ENCODE assay signal across 8 cellular contexts in the genomic region with DNA sequence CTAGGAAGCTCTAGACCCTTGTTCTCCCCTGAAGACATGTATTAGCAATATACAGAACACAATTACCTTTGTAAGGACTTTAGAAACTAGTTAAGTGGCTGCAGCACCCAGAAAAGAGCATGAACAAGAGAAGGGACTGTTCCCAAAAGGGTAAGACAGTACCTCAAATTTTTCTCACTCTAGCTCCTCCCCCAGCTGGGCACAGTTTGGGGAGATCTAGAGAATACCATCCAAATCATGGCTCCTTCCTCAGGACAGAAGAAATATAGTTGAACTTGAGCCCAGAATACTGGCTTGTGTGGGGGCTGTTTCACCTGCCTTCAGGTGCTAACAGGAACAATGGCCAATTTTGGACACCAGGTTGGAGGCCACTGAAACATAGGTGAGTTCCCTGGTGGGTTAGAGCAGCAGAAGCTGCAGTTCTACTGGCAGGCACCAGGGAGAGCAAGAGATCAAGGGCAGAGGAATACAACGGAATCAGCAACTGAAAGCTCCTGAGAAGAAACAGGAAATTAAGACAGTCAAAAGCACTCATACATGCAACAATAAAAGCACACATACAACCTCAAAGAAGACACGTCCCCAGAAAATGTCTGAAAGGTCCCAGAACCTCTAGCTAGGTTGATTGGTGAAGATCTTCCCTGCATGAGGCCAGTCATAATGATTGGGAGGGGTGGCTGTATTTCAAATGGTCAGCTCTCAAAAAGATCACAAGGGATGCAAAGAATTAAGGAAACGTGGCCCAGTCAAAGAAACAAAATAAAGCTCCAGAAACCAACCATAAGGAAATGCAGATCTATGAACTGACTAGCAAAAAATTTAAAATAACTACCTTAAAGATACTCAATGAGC.
DNase-seq lines count a peak whose midpoint lies in the region; ATAC-seq and TF ChIP-seq lines count a peak whose summit lies in the region.

No MANE protein-coding gene starts in this region.

- CTCF ChIA-PET in PC-3 (lab: Charles Lee): interaction anchor here (0.5 to 1.5 kb wide), 7 partner anchors 19 to 428 kb away, joined by 3 to 7 read pairs (median 5); no protein-coding TSS in a partner anchor

- intact Hi-C loops in PC-3 (cut with micrococcal nuclease): loop anchor here (1.0 to 2.0 kb wide), 2 partner anchors 37 to 159 kb away; partner anchors contain the start of gene PDE12

- no peaks in the 10 kb centered on the region for H4K20me1 ChIP-seq in PC-3 (ENCODE audit: low read length)

- H3K27me3 Mint-ChIP-seq in progenitor cell of endocrine pancreas: peaks cover 1% of the 10 kb centered on the region

- H3K4me3 Mint-ChIP-seq in progenitor cell of endocrine pancreas (ENCODE audit: low read depth): no peak overlapping the region

- ATAC-seq in GM19043 (IDR thresholded peaks at IDR 0.05; ENCODE audit: low read depth, unreplicated experiment) (peak; percentile 92), HG03175 (IDR thresholded peaks at IDR 0.05; ENCODE audit: unreplicated experiment) (peak; percentile 98), PC-3 (peak; percentile 99)

- no peak overlapping the region for H3K4me3 ChIP-seq in PC-3 (ENCODE audit: low read length)
- no peak overlapping the region for H3K4me3 ChIP-seq in fibroblast of pulmonary artery (replicated peaks; ENCODE audit: low read depth, low read length)

- H3K9me2 ChIP-seq in PC-3 (replicated peaks; ENCODE audit: low read length): no peaks in the 10 kb centered on the region

- H2AFZ ChIP-seq in PC-3 (ENCODE audit: low read length): peak overlapping the region; percentile 67

- H3K4me1 ChIP-seq in PC-3 (ENCODE audit: insufficient read depth, low read length): no peaks in the 10 kb centered on the region

- peaks cover 17% of the 10 kb centered on the region for H3K9me3 Mint-ChIP-seq in progenitor cell of endocrine pancreas (ENCODE audit: low read depth)

- no peaks in the 10 kb centered on the region for H3K79me2 ChIP-seq in PC-3 (ENCODE audit: low read length)

- H3K4me2 ChIP-seq in PC-3 (ENCODE audit: low read length): peak overlapping the region; percentile 45

- no peak overlapping the region for H3K27ac ChIP-seq in PC-3 (ENCODE audit: low read length)

- peaks cover 3% of the 10 kb centered on the region for H3K4me1 Mint-ChIP-seq in progenitor cell of endocrine pancreas (ENCODE audit: low read depth)

- no peak overlapping the region for H3K9ac ChIP-seq in PC-3 (ENCODE audit: low read length)

- BruUV-seq in PC-3 (replicated peaks; lab: Mats Ljungman, UMichigan): no TSS peak

- H3K27ac Mint-ChIP-seq in progenitor cell of endocrine pancreas: no peak overlapping the region

- peaks cover 3% of the 10 kb centered on the region for H3K36me3 Mint-ChIP-seq in progenitor cell of endocrine pancreas (ENCODE audit: insufficient read depth)

- DNase-seq in COLO829 (ENCODE audit: low spot score) (peak; percentile 76), PC-3 (peak; percentile 78), activated T-cell treated with anti-CD3 and anti-CD28 coated beads for 48 hours (ENCODE audit: low read depth) (peak; percentile 40), fibroblast of pulmonary artery (ENCODE audit: low read depth) (peak; percentile 73), progenitor cell of endocrine pancreas (ENCODE audit: low spot score, unreplicated experiment) (no peak), HuH-7.5 (ENCODE audit: low spot score) (no peak)

- H3K27me3 ChIP-seq in PC-3 (ENCODE audit: low read length): no peaks in the 10 kb centered on the region

- peak; percentile 95 for TF ChIP-seq CTCF in PC-3 (conservative IDR thresholded peaks at IDR 0.05; ENCODE audit: low read depth, low read length)
- TF ChIP-seq CTCF in fibroblast of pulmonary artery (IDR thresholded peaks at IDR 0.05; ENCODE audit: low read length, missing control alignments): no peak
- peak; percentile 69 for TF ChIP-seq CTCF in progenitor cell of endocrine pancreas (IDR thresholded peaks at IDR 0.05; ENCODE audit: unreplicated experiment)

- H3K9me3 ChIP-seq in PC-3 (ENCODE audit: low read length): no peaks in the 10 kb centered on the region

- H3F3A ChIP-seq in PC-3 (ENCODE audit: low read length, unreplicated experiment): no peaks in the 10 kb centered on the region

- POLR2A ChIA-PET in PC-3 (lab: Charles Lee; ENCODE audit: unreplicated experiment): interaction anchor here (0.6 to 0.7 kb wide), 2 partner anchors 170 to 358 kb away, joined by 3 to 7 read pairs; partner anchors contain the start of gene APPL1

- H3K36me3 ChIP-seq in PC-3 (ENCODE audit: low read depth, low read length): no peaks in the 10 kb centered on the region

Comparison
In these comparisons a context has a peak if more than half of its experiments do, and no peak if none do; other contexts are left out.
1. DNase-seq: peak in COLO829 (single experiment), PC-3 (single experiment), activated T-cell treated with anti-CD3 and anti-CD28 coated beads for 48 hours (single experiment) and fibroblast of pulmonary artery (single experiment); none in progenitor cell of endocrine pancreas (single experiment) and HuH-7.5 (single experiment).
2. Peak in every context shown above with its lines, with median percentiles within 50 percentile points of each other: ATAC-seq.